Comparison of ENCODE assay signal across 9 cellular contexts in genomic region chr2:109637749-109638570, GRCh38. TPM values are rescaled to one million over a fixed set of nuclear protein-coding genes. Genes with fewer than 3 reads are reported as not detected.
DNase-seq lines count a peak whose midpoint lies in the region; ATAC-seq and TF ChIP-seq lines count a peak whose summit lies in the region.
"Had no signal": no experiment of that assay in that cellular context is flagged by ENCODE, and none has a peak within 500 bp of the region (broad histone marks: within the 10 kb centered on the region; RNA-seq: fewer than 3 reads in every experiment).

No MANE protein-coding gene starts in this region.

- H3K36me3 Mint-ChIP-seq in activated CD4-positive, alpha-beta memory T cell treated with anti-CD3 and anti-CD28 coated beads, Interleukin-2, amount 10 ng/mL, durations not matched to agents 7 days and 5 days (ENCODE audit: low read depth), result no peaks in the 10 kb centered on the region
- no peaks in the 10 kb centered on the region for H3K36me3 Mint-ChIP-seq in mesothelial cell of epicardium

- H3K27ac ChIP-seq in upper lobe of right lung, result peak overlapping the region; percentile 6
- H3K27ac ChIP-seq: psoas muscle had no signal

- intact Hi-C loops in Right ventricle myocardium superior (cut with DNase I), result no loop called here
- intact Hi-C loops in Right ventricle myocardium inferior (cut with DNase I), result no loop called here
- intact Hi-C loops in upper lobe of right lung (cut with DNase I), result no loop called here

- DNase-seq in Right ventricle myocardium superior (no peak), Right ventricle myocardium inferior (ENCODE audit: missing footprints) (no peak), upper lobe of right lung (no peak), mesothelial cell of epicardium (ENCODE audit: low spot score in 2 of 2, unreplicated experiment in 2 of 2) (no peak), SHP77 (lab: John Stamatoyannopoulos, UW) (no peak), D341Med (ENCODE audit: low spot score) (no peak)
- no peak for DNase-seq in activated CD4-positive, alpha-beta memory T cell treated with anti-CD3 and anti-CD28 coated beads, Interleukin-2, amount 10 ng/mL, durations not matched to agents 7 days and 5 days
- DNase-seq: psoas muscle had no signal

- peak; percentile 39 for ATAC-seq in Right ventricle myocardium superior (ENCODE audit: poor library complexity)
- no peak for ATAC-seq in Right ventricle myocardium inferior
- peak; percentile 73 for ATAC-seq in HG03095 (IDR thresholded peaks at IDR 0.05; ENCODE audit: unreplicated experiment)
- peak; percentile 76 for ATAC-seq in upper lobe of right lung
- ATAC-seq: psoas muscle had no signal

- CTCF ChIA-PET in activated CD4-positive, alpha-beta memory T cell treated with anti-CD3 and anti-CD28 coated beads, Interleukin-2, amount 10 ng/mL, durations not matched to agents 7 days and 5 days (lab: Charles Lee), result no interaction called here

- no peaks in the 10 kb centered on the region for H3K27me3 ChIP-seq in upper lobe of right lung

- H3K27me3 Mint-ChIP-seq in activated CD4-positive, alpha-beta memory T cell treated with anti-CD3 and anti-CD28 coated beads, Interleukin-2, amount 10 ng/mL, durations not matched to agents 7 days and 5 days, result peaks cover 2% of the 10 kb centered on the region
- H3K27me3 Mint-ChIP-seq in mesothelial cell of epicardium (ENCODE audit: low read depth), result no peaks in the 10 kb centered on the region

- H3K4me1 Mint-ChIP-seq in activated CD4-positive, alpha-beta memory T cell treated with anti-CD3 and anti-CD28 coated beads, Interleukin-2, amount 10 ng/mL, durations not matched to agents 7 days and 5 days, result peaks cover 27% of the 10 kb centered on the region
- peaks cover 18% of the 10 kb centered on the region for H3K4me1 Mint-ChIP-seq in mesothelial cell of epicardium

- H3K27ac Mint-ChIP-seq in activated CD4-positive, alpha-beta memory T cell treated with anti-CD3 and anti-CD28 coated beads, Interleukin-2, amount 10 ng/mL, durations not matched to agents 7 days and 5 days, result peak overlapping the region; percentile 32
- H3K27ac Mint-ChIP-seq in mesothelial cell of epicardium, result no peak overlapping the region

- TF ChIP-seq CTCF in upper lobe of right lung (IDR thresholded peaks at IDR 0.05) (no peak), mesothelial cell of epicardium (IDR thresholded peaks at IDR 0.05; ENCODE audit: unreplicated experiment) (no peak)

- H3K9me3 Mint-ChIP-seq in activated CD4-positive, alpha-beta memory T cell treated with anti-CD3 and anti-CD28 coated beads, Interleukin-2, amount 10 ng/mL, durations not matched to agents 7 days and 5 days, result no peaks in the 10 kb centered on the region
- H3K9me3 Mint-ChIP-seq in mesothelial cell of epicardium, result no peaks in the 10 kb centered on the region

- no peak overlapping the region for H3K4me3 Mint-ChIP-seq in activated CD4-positive, alpha-beta memory T cell treated with anti-CD3 and anti-CD28 coated beads, Interleukin-2, amount 10 ng/mL, durations not matched to agents 7 days and 5 days
- no peak overlapping the region for H3K4me3 Mint-ChIP-seq in mesothelial cell of epicardium

- H3K4me1 ChIP-seq in upper lobe of right lung, result peaks cover 21% of the 10 kb centered on the region
- H3K4me1 ChIP-seq: psoas muscle had no signal

- POLR2A ChIA-PET in activated CD4-positive, alpha-beta memory T cell treated with anti-CD3 and anti-CD28 coated beads, Interleukin-2, amount 10 ng/mL, durations not matched to agents 7 days and 5 days (lab: Charles Lee), result interaction anchor here (0.6 to 0.9 kb wide), 2 partner anchors 15 to 24 kb away, joined by 3 read pairs; partner anchors contain the start of genes SEPTIN10 and SOWAHC

- H3K9me3 ChIP-seq in upper lobe of right lung, result no peaks in the 10 kb centered on the region
- H3K9me3 ChIP-seq: psoas muscle had no signal

- no peak overlapping the region for H3K4me3 ChIP-seq in upper lobe of right lung
- H3K4me3 ChIP-seq: psoas muscle had no signal

- H3K36me3 ChIP-seq in upper lobe of right lung, result no peaks in the 10 kb centered on the region

RNA-seq across cellular contexts. Expression of gene SOWAHC, which starts 23.8 kb away (rescaled TPM):
- total RNA-seq in Right ventricle myocardium superior, result 2.7 TPM
- total RNA-seq in Right ventricle myocardium inferior, result 2.5 TPM
- 1 to 10 TPM in 1 of 2 experiments, under 1 TPM in 1; 0.90 to 1.1 TPM for total RNA-seq in activated CD4-positive, alpha-beta memory T cell treated with anti-CD3 and anti-CD28 coated beads, Interleukin-2, amount 10 ng/mL, durations not matched to agents 7 days and 5 days
- 19.9 TPM for total RNA-seq in upper lobe of right lung
- 15.9 to 16.8 TPM (median 16.0 TPM) in 3 replicates for total RNA-seq in mesothelial cell of epicardium

RNA-seq across cellular contexts. Expression of gene SEPTIN10, which starts 24.2 kb away (rescaled TPM):
- total RNA-seq in Right ventricle myocardium superior, result 49.3 TPM
- total RNA-seq in Right ventricle myocardium inferior, result 56.2 TPM
- total RNA-seq in activated CD4-positive, alpha-beta memory T cell treated with anti-CD3 and anti-CD28 coated beads, Interleukin-2, amount 10 ng/mL, durations not matched to agents 7 days and 5 days, result 1 to 10 TPM; 3.8 to 4.1 TPM
- 83.7 TPM for total RNA-seq in upper lobe of right lung
- total RNA-seq in mesothelial cell of epicardium, result 64.9 to 69.2 TPM (median 69.1 TPM) in 3 replicates
